8 cellular contexts compared by ENCODE assay signal in the genomic region with DNA sequence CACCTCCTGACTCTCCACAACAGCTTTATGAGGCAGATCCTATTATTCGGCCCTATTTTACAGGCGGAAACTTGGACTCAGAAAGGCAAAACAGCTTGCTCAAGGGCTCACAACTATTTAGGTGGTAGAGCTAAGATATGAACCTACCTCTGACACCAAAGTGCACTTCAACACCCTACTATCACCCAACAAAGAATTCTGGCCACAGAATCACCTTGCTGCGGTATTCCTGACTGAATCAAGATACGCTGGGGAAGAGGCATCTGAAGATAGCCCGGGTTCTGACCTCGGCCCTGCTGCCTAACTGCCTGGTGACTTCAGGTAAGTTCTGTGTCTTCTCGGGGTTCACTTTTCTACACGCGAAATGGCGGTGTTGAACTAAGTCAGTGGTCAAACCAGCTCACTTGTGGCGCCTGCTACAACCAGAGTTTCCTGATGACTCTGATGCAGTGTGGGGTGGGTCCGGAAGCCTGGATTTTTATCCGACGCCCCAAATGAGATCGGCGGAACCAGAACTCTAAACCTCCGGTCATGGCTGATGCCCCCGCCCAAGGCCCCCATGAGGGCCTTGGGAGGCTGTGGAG. TPM values are rescaled to one million over a fixed set of nuclear protein-coding genes. Genes with fewer than 3 reads are reported as not detected.
DNase-seq lines count a peak whose midpoint lies in the region; ATAC-seq and TF ChIP-seq lines count a peak whose summit lies in the region.

No MANE protein-coding gene starts in this region.

- no peak for TF ChIP-seq POLR2A in lower leg skin (IDR thresholded peaks at IDR 0.05)

- no peak for TF ChIP-seq CTCF in AG09309 (IDR thresholded peaks at IDR 0.05; ENCODE audit: control insufficient read depth, insufficient read depth, low read depth, low read length, missing control alignments)
- no peak for TF ChIP-seq CTCF in lower leg skin (IDR thresholded peaks at IDR 0.05)
- no peak for TF ChIP-seq CTCF in upper lobe of right lung (IDR thresholded peaks at IDR 0.05)

- WGBS in adipose tissue, 3 donors = 1 to 5% (median 5%) methylated on average over 18 of the region's 18 CpGs
- 5 to 7% methylated on average over 14 to 17 of the region's 18 CpGs for WGBS in lower leg skin, 2 donors

- DNase-seq in AG09309 (ENCODE audit: low read depth) (no peak), H7 (no peak), lower leg skin (ENCODE audit: low spot score in 2 of 2) (no peak), upper lobe of right lung (no peak), mesenteric fat pad (ENCODE audit: low spot score) (no peak), Ammon's horn (ENCODE audit: low spot score) (no peak)

- H3K27me3 ChIP-seq in H7 (ENCODE audit: control insufficient read depth, insufficient read depth, low read length) (no peaks in the 10 kb centered on the region), upper lobe of right lung (no peaks in the 10 kb centered on the region)

- ATAC-seq in upper lobe of right lung = no peak
- ATAC-seq in GM21526 (IDR thresholded peaks at IDR 0.05; ENCODE audit: low FRiP score, unreplicated experiment) = no peak

- H3K36me3 ChIP-seq in H7 (replicated peaks; ENCODE audit: control insufficient read depth, insufficient read depth, low read length) (no peaks in the 10 kb centered on the region), upper lobe of right lung (no peaks in the 10 kb centered on the region)

- H3K9me3 ChIP-seq in upper lobe of right lung = no peaks in the 10 kb centered on the region

- H3K27ac ChIP-seq in adipose tissue (ENCODE audit: low read depth, low read length) (peak overlapping the region; percentile 99), upper lobe of right lung (peak overlapping the region; percentile 100)

- peaks cover 51% of the 10 kb centered on the region for H3K4me1 ChIP-seq in upper lobe of right lung

- H3K4me3 ChIP-seq in AG09309 (ENCODE audit: control insufficient read depth, low read depth, low read length) (peak overlapping the region; percentile 93), H7 (ENCODE audit: insufficient read depth, low read depth, low read length) (peak overlapping the region; percentile 90), lower leg skin (ENCODE audit: low read depth, poor library complexity, severe bottlenecking) (peak overlapping the region; percentile 93), upper lobe of right lung (peak overlapping the region; percentile 97)

- intact Hi-C loops in lower leg skin (cut with DNase I; ENCODE audit: low total_unique reads) (no loop called here), upper lobe of right lung (cut with DNase I) (no loop called here)

RNA-seq across cellular contexts. Expression of gene PEF1, which starts 0.6 kb away (rescaled TPM):
- 95.7 and 129 TPM in 2 replicates for total RNA-seq in H7 (2014; rRNA removed; shearing (Covaris generic))
- polyA plus RNA-seq in adipose tissue = 10 to 100 TPM; 27.8 to 67.3 (median 62.0) TPM
- total RNA-seq in lower leg skin (100 to 1,000 TPM; 101 to 124 (median 115) TPM), upper lobe of right lung (69.9 TPM), mesenteric fat pad (47.9 TPM)

RNA-seq across cellular contexts. Expression of gene HCRTR1, which starts 26.6 kb away (rescaled TPM):
- not detected in 2 replicates for total RNA-seq in H7 (2014; rRNA removed; shearing (Covaris generic))
- 1 to 10 TPM in 1 of 3 donors, under 1 TPM in 2; 0.08 to 1.3 (median 0.25) TPM for polyA plus RNA-seq in adipose tissue
- total RNA-seq in lower leg skin = under 1 TPM in 1 of 4 donors, not detected in 3; 0.42 TPM
- not detected for total RNA-seq in upper lobe of right lung
- 0.39 TPM for total RNA-seq in mesenteric fat pad

RNA-seq across cellular contexts. Expression of gene COL16A1, which starts 59.7 kb away (rescaled TPM):
- total RNA-seq in H7 (2014; rRNA removed; shearing (Covaris generic)) = 10.3 and 13.8 TPM in 2 replicates
- polyA plus RNA-seq in adipose tissue = 10 to 100 TPM in 2 of 3 donors, 1 to 10 TPM in 1; 4.3 to 30.4 (median 19.0) TPM
- total RNA-seq in lower leg skin (100 to 1,000 TPM in 2 of 4 donors, 10 to 100 TPM in 2; 79.7 to 128 (median 94.7) TPM), upper lobe of right lung (28.9 TPM), mesenteric fat pad (38.9 TPM)
